ENCODE assay signal across 26 cellular contexts in the genomic region with DNA sequence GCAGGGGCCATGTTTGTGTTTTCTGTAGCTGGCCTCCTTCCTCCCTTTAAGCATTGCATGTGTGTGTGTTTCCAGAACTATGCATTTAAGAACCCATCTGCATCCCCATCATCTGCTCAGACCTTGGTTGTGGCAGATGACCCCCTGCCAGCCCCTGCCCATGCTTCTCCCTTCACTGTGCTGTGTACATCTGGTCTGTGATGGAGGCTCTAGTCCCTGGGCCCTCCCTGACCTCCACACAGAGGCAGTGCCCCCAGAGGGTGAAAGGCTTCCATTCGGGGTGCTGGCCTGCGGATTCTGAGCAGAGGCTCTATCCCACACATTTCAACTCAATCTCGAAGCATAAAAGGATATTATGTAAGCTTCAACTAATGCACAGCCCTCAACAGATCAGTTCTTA.
DNase-seq lines count a peak whose midpoint lies in the region; ATAC-seq, FAIRE-seq and TF ChIP-seq lines count a peak whose summit lies in the region.
"Had no signal": no experiment of that assay in that cellular context is flagged by ENCODE, and none has a peak within 500 bp of the region (broad histone marks: within the 10 kb centered on the region; RNA-seq: fewer than 3 reads in every experiment).

No MANE protein-coding gene starts in this region.

- H3K36me3 ChIP-seq in esophagus squamous epithelium: peaks cover 0 to 35% (median 0%) of the 10 kb centered on the region in 3 donors
- no peaks in the 10 kb centered on the region for H3K36me3 ChIP-seq in lung (ENCODE audit: control insufficient read depth in 2 of 2, insufficient read depth in 2 of 2, low read length in 2 of 2)
- H3K36me3 ChIP-seq in gastrocnemius medialis: peaks cover 0 to 4% of the 10 kb centered on the region in 2 donors
- H3K36me3 ChIP-seq: colonic mucosa had no signal

- CTCF ChIA-PET in A549 (lab: Yijun Ruan, JAX) (interaction anchor here (0.6 to 1.1 kb wide), 3 partner anchors 22 to 26 kb away, joined by 3 to 5 read pairs (median 3); no protein-coding TSS in a partner anchor), GM10248 (lab: Yijun Ruan, JAX) (interaction anchor here (0.8 kb wide), 1 partner anchor 9 kb away, joined by 3 read pairs; no protein-coding TSS in a partner anchor)

- no peak for TF ChIP-seq RAD21 in A549 (conservative IDR thresholded peaks at IDR 0.05 in 1 of 2, IDR thresholded peaks at IDR 0.05 in 1 of 2)

- TF ChIP-seq POLR2A in A549 (IDR thresholded peaks at IDR 0.05; ENCODE audit: low read length) (no peak), esophagus squamous epithelium (IDR thresholded peaks at IDR 0.05) (no peak), gastrocnemius medialis (IDR thresholded peaks at IDR 0.05) (no peak), H54 (IDR thresholded peaks at IDR 0.05; ENCODE audit: low read depth, low read length) (no peak)

- no peak for TF ChIP-seq EP300 in A549 (IDR thresholded peaks at IDR 0.05)

- H3K27ac ChIP-seq in A549 (peak overlapping the region in 1 of 2 experiments; percentile 37; a peak in 2 of 6 replicates), esophagus squamous epithelium (peak overlapping the region in 3 of 4 donors; percentile 21 to 46 (median 45)), lung (ENCODE audit: low read depth in 1 of 2, low read length in 1 of 2) (peak overlapping the region; percentile 28 to 39), gastrocnemius medialis (peak overlapping the region; percentile 51 to 84 (median 64))
- H3K27ac ChIP-seq: colonic mucosa had no signal

- H3K4me3 ChIP-seq in A549 (no peak overlapping the region), esophagus squamous epithelium (no peak overlapping the region), lung (no peak overlapping the region), gastrocnemius medialis (no peak overlapping the region)
- H3K4me3 ChIP-seq: colonic mucosa had no signal

- POLR2A ChIA-PET in A549 (lab: Yijun Ruan, JAX) (no interaction called here), GM10248 (lab: Yijun Ruan, JAX) (no interaction called here)

- TF ChIP-seq CTCF in A549 (IDR thresholded peaks at IDR 0.05): no peak
- no peak for TF ChIP-seq CTCF in esophagus squamous epithelium (IDR thresholded peaks at IDR 0.05)
- TF ChIP-seq CTCF in lung (IDR thresholded peaks at IDR 0.05; ENCODE audit: control extremely low read depth, extremely low read depth): no peak
- TF ChIP-seq CTCF in gastrocnemius medialis (IDR thresholded peaks at IDR 0.05 in 4 of 5, conservative IDR thresholded peaks at IDR 0.05 in 1 of 5): no peak
- no peak for TF ChIP-seq CTCF in GM10248 (IDR thresholded peaks at IDR 0.05; ENCODE audit: control extremely low read depth, extremely low read depth, low read depth, missing control alignments)

- intact Hi-C loops in esophagus squamous epithelium (cut with DNase I) (no loop called here), gastrocnemius medialis (cut with DNase I; ENCODE audit: low total_unique reads) (no loop called here)

- H3K4me2 ChIP-seq in A549: no peak overlapping the region

- no peaks in the 10 kb centered on the region for H3K9me3 ChIP-seq in A549
- H3K9me3 ChIP-seq in esophagus squamous epithelium: no peaks in the 10 kb centered on the region
- H3K9me3 ChIP-seq in lung (ENCODE audit: control insufficient read depth in 2 of 2, insufficient read depth in 1 of 2, low read length in 1 of 2): no peaks in the 10 kb centered on the region
- H3K9me3 ChIP-seq in gastrocnemius medialis: no peaks in the 10 kb centered on the region
- H3K9me3 ChIP-seq: colonic mucosa had no signal

- ATAC-seq in A549 (peak; percentile 20 to 35; a peak in 3 of 6 replicates), lung (ENCODE audit: insufficient read depth, low FRiP score) (no peak), gastrocnemius medialis (no peak), HG03159 (IDR thresholded peaks at IDR 0.05; ENCODE audit: unreplicated experiment) (no peak)
- ATAC-seq: activated CD4-positive, alpha-beta T cell treated with anti-CD3 and anti-CD28 coated beads for 36 hours; activated CD8-positive, alpha-beta T cell treated with anti-CD3 and anti-CD28 coated beads, Interleukin-2, amount 10 ng/mL, durations not matched to agents 7 days and 5 days; activated naive CD4-positive, alpha-beta T cell treated with anti-CD3 and anti-CD28 coated beads, Interleukin-2, amount 50 U/mL, for 72 hours; CD8-positive, alpha-beta T cell had no signal

- DNase-seq in A549 (ENCODE audit: low read depth in 1 of 2, low spot score in 1 of 2) (no peak), esophagus squamous epithelium (lab: John Stamatoyannopoulos, UW) (no peak), lung (ENCODE audit: low spot score) (no peak), gastrocnemius medialis (no peak), GM10248 (ENCODE audit: extremely low spot score) (no peak), H54 (ENCODE audit: insufficient read length, low spot score) (no peak), inferior parietal cortex (ENCODE audit: extremely low spot score) (no peak)
- DNase-seq: activated CD4-positive, alpha-beta T cell treated with anti-CD3 and anti-CD28 coated beads for 36 hours; activated CD8-positive, alpha-beta T cell treated with anti-CD3 and anti-CD28 coated beads, Interleukin-2, amount 10 ng/mL, durations not matched to agents 7 days and 5 days; CD8-positive, alpha-beta T cell; colonic mucosa; DMS153; effector memory CD4-positive, alpha-beta T cell; HCEC 1CT; KBM-7; left colon; NCI-H1105 treated with DMSO at 0.1 percent for 48 hours; NCI-H1930; NCI-H2227 treated with DMSO at 0.1 percent for 48 hours; RPMI8226; stimulated activated CD4-positive, alpha-beta T cell treated with anti-CD3 and anti-CD28 coated beads, Interleukin-12 subunit alpha, Interleukin-12 subunit beta, amount 100 ng/mL, for 4 hours; stimulated activated CD4-positive, alpha-beta T cell treated with anti-CD3 and anti-CD28 coated beads, Interleukin-4, amount 100 ng/mL, for 1 hour had no signal

- H3K27me3 ChIP-seq in esophagus squamous epithelium (no peaks in the 10 kb centered on the region), lung (ENCODE audit: control insufficient read depth, insufficient read depth) (no peaks in the 10 kb centered on the region), gastrocnemius medialis (no peaks in the 10 kb centered on the region)
- H3K27me3 ChIP-seq: colonic mucosa had no signal

- FAIRE-seq in A549 (lab: Jason Lieb, UNC) (no peak), H54 (lab: Jason Lieb, UNC) (no peak)
- FAIRE-seq: A204.1, HTR-8/SVneo had no signal

- in situ Hi-C loops in gastrocnemius medialis (cut with MboI; ENCODE audit: low sequenced_read_pairs in 4 of 4): no loop called here

- 80% methylated on average over 3 of the region's 3 CpGs for WGBS in A549 (ENCODE audit: missing lambda C conversion rate)
- WGBS in esophagus squamous epithelium, 2 donors: 60 to 68% methylated on average over 3 of the region's 3 CpGs
- WGBS in lung, 2 donors: 83 to 87% methylated on average over 3 of the region's 3 CpGs

- H3K4me1 ChIP-seq in A549 (no peaks in the 10 kb centered on the region), esophagus squamous epithelium (peaks cover 0 to 48% (median 12%) of the 10 kb centered on the region in 3 donors), lung (ENCODE audit: control insufficient read depth in 2 of 2, insufficient read depth in 2 of 2, low read length in 2 of 2) (peaks cover 3 to 11% of the 10 kb centered on the region in 2 donors), gastrocnemius medialis (peaks cover 18 to 32% of the 10 kb centered on the region in 2 donors)
- H3K4me1 ChIP-seq: colonic mucosa had no signal

TF ChIP-seq in A549, 52 proteins besides CTCF, POLR2A, EP300 and RAD21:
- TF ChIP-seq, protein P1, sequence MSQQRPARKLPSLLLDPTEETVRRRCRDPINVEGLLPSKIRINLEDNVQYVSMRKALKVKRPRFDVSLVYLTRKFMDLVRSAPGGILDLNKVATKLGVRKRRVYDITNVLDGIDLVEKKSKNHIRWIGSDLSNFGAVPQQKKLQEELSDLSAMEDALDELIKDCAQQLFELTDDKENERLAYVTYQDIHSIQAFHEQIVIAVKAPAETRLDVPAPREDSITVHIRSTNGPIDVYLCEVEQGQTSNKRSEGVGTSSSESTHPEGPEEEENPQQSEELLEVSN (IDR thresholded peaks at IDR 0.05; ENCODE audit: borderline replicate concordance, low read depth): no peak
- TF ChIP-seq CBX8 (IDR thresholded peaks at IDR 0.05) (no peak), PHF8 (IDR thresholded peaks at IDR 0.05; ENCODE audit: borderline replicate concordance, low read depth) (no peak), CHD4 (IDR thresholded peaks at IDR 0.05; ENCODE audit: borderline replicate concordance) (no peak), ZFP36 (IDR thresholded peaks at IDR 0.05; ENCODE audit: borderline replicate concordance, partially characterized antibody) (no peak), CBX2 (IDR thresholded peaks at IDR 0.05; ENCODE audit: borderline replicate concordance, low read depth) (no peak), JUNB (IDR thresholded peaks at IDR 0.05) (no peak), FOSL2 (IDR thresholded peaks at IDR 0.05) (no peak), FOSL2 (CRISPR knock-in tag; IDR thresholded peaks at IDR 0.05) (no peak), KDM5A (IDR thresholded peaks at IDR 0.05) (no peak), RCOR1 (IDR thresholded peaks at IDR 0.05; ENCODE audit: low read depth, low read length) (no peak), GATA3 (IDR thresholded peaks at IDR 0.05; ENCODE audit: borderline replicate concordance) (no peak), RNF2 (IDR thresholded peaks at IDR 0.05; ENCODE audit: borderline replicate concordance, low read depth) (no peak), NPAS2 (CRISPR knock-in tag; IDR thresholded peaks at IDR 0.05; ENCODE audit: borderline replicate concordance) (no peak), RFX5 (IDR thresholded peaks at IDR 0.05) (no peak), TP53 (CRISPR knock-in tag; IDR thresholded peaks at IDR 0.05) (no peak), BHLHE40 (IDR thresholded peaks at IDR 0.05; ENCODE audit: low read depth, low read length) (no peak), MAFK (IDR thresholded peaks at IDR 0.05; ENCODE audit: partially characterized antibody) (no peak), ZNF302 (CRISPR knock-in tag; IDR thresholded peaks at IDR 0.05) (no peak), ZC3H11A (IDR thresholded peaks at IDR 0.05) (no peak)

Comparison
In these comparisons a context has a peak if more than half of its experiments do, and no peak if none do; other contexts are left out.
1. ATAC-seq: peak in A549 (2 of 2); none in lung (single experiment), gastrocnemius medialis (0 of 2) and HG03159 (single experiment).